ENCODE assay signal across 20 cellular contexts in genomic region chr18:22084547-22084946, GRCh38.
A peak's percentile ranks its signal among the peaks of the same experiment; 100 is the strongest.
DNase-seq lines count a peak whose midpoint lies in the region; ATAC-seq, FAIRE-seq and TF ChIP-seq lines count a peak whose summit lies in the region.
"Had no signal": no experiment of that assay in that cellular context is flagged by ENCODE, and none has a peak within 500 bp of the region (broad histone marks: within the 10 kb centered on the region; RNA-seq: fewer than 3 reads in every experiment).

No MANE protein-coding gene starts in this region.

- H3K27me3 ChIP-seq in cardiac muscle cell = no peaks in the 10 kb centered on the region
- no peaks in the 10 kb centered on the region for H3K27me3 ChIP-seq in left lung
- H3K27me3 ChIP-seq in small intestine (ENCODE audit: control insufficient read depth in 2 of 2, insufficient read depth in 2 of 2, low read length in 2 of 2) = no peaks in the 10 kb centered on the region

- no peak overlapping the region for H3K4me3 ChIP-seq in cardiac muscle cell
- no peak overlapping the region for H3K4me3 ChIP-seq in left lung
- H3K4me3 ChIP-seq in small intestine (ENCODE audit: low read depth in 1 of 2, low read length in 2 of 2) = no peak overlapping the region
- H3K4me3 ChIP-seq: gastroesophageal sphincter had no signal

- H3K36me3 ChIP-seq in cardiac muscle cell (no peaks in the 10 kb centered on the region), left lung (no peaks in the 10 kb centered on the region), small intestine (ENCODE audit: control insufficient read depth in 2 of 2, insufficient read depth in 2 of 2, low read length in 2 of 2) (no peaks in the 10 kb centered on the region)
- H3K36me3 ChIP-seq: gastroesophageal sphincter had no signal

- H3K27ac Mint-ChIP-seq in activated naive CD8-positive, alpha-beta T cell treated with anti-CD3 and anti-CD28 coated beads, Interleukin-2, amount 50 U/mL, for 24 hours = no peak overlapping the region

- peak overlapping the region; percentile 80 for H3K27ac ChIP-seq in cardiac muscle cell
- H3K27ac ChIP-seq in left lung = no peak overlapping the region
- peak overlapping the region; percentile 78 to 87 for H3K27ac ChIP-seq in small intestine (ENCODE audit: low read depth in 1 of 2, low read length in 1 of 2)
- H3K27ac ChIP-seq: epithelial cell of prostate, gastroesophageal sphincter had no signal

- TF ChIP-seq CTCF in cardiac muscle cell (IDR thresholded peaks at IDR 0.05; ENCODE audit: low read depth, low read length) (no peak), left lung (IDR thresholded peaks at IDR 0.05) (no peak)

- H3K36me3 Mint-ChIP-seq in activated naive CD8-positive, alpha-beta T cell treated with anti-CD3 and anti-CD28 coated beads, Interleukin-2, amount 50 U/mL, for 24 hours (ENCODE audit: low read depth) = no peaks in the 10 kb centered on the region

- no peaks in the 10 kb centered on the region for H3K4me1 Mint-ChIP-seq in activated naive CD8-positive, alpha-beta T cell treated with anti-CD3 and anti-CD28 coated beads, Interleukin-2, amount 50 U/mL, for 24 hours

- H3K4me1 ChIP-seq in cardiac muscle cell (ENCODE audit: low read depth) (peaks cover 43% of the 10 kb centered on the region), left lung (no peaks in the 10 kb centered on the region), small intestine (ENCODE audit: control insufficient read depth in 2 of 2, insufficient read depth in 1 of 2, low read depth in 1 of 2, low read length in 1 of 2) (peaks cover 3 to 5% of the 10 kb centered on the region in 2 donors)
- H3K4me1 ChIP-seq: gastroesophageal sphincter had no signal

- H3K4me3 Mint-ChIP-seq in activated naive CD8-positive, alpha-beta T cell treated with anti-CD3 and anti-CD28 coated beads, Interleukin-2, amount 50 U/mL, for 24 hours = no peak overlapping the region

- ATAC-seq in left lung = peak; percentile 83
- no peak for ATAC-seq in GM18505 (IDR thresholded peaks at IDR 0.05; ENCODE audit: unreplicated experiment)
- no peak for ATAC-seq in activated naive CD8-positive, alpha-beta T cell treated with anti-CD3 and anti-CD28 coated beads, Interleukin-2, amount 50 U/mL, for 24 hours
- ATAC-seq in GM21367 (IDR thresholded peaks at IDR 0.05; ENCODE audit: unreplicated experiment) = no peak
- ATAC-seq: gastroesophageal sphincter had no signal

- no peaks in the 10 kb centered on the region for H3K9me3 Mint-ChIP-seq in activated naive CD8-positive, alpha-beta T cell treated with anti-CD3 and anti-CD28 coated beads, Interleukin-2, amount 50 U/mL, for 24 hours

- no peak for TF ChIP-seq POLR2A in GM18505 (IDR thresholded peaks at IDR 0.05; ENCODE audit: borderline replicate concordance, extremely low read depth, insufficient read depth, insufficient read length)

- FAIRE-seq in small intestine (lab: Jason Lieb, UNC) = no peak

- no peaks in the 10 kb centered on the region for H3K9me3 ChIP-seq in cardiac muscle cell (ENCODE audit: low read depth)
- H3K9me3 ChIP-seq in left lung = no peaks in the 10 kb centered on the region
- no peaks in the 10 kb centered on the region for H3K9me3 ChIP-seq in small intestine (ENCODE audit: control insufficient read depth, low read depth)
- H3K9me3 ChIP-seq: gastroesophageal sphincter had no signal

- intact Hi-C loops in left lung (cut with DNase I) = no loop called here

- 8 to 52% (median 25%) methylated on average over 13 of the region's 13 CpGs for WGBS in small intestine, 3 donors

- DNase-seq in RPMI8226 (peak; percentile 30), cardiac muscle cell (ENCODE audit: low read depth in 1 of 2, low spot score in 1 of 2) (peak in 1 of 2 donors; percentile 66), left lung (peak in 1 of 2 donors; percentile 39), small intestine (peak; percentile 96), Ammon's horn (ENCODE audit: low spot score) (no peak)
- DNase-seq in activated naive CD8-positive, alpha-beta T cell treated with anti-CD3 and anti-CD28 coated beads, Interleukin-2, amount 50 U/mL, for 24 hours = no peak
- DNase-seq: activated CD4-positive, alpha-beta T cell treated with anti-CD3 and anti-CD28 coated beads, Interleukin-2, amount 50 U/mL, for 1 hour; activated CD8-positive, alpha-beta memory T cell treated with anti-CD3 and anti-CD28 coated beads, Interleukin-2, amount 50 U/mL, for 48 hours; activated naive CD4-positive, alpha-beta T cell; aorta; COR-L47; cortex of kidney; NCI-H1105; NCI-H510A treated with DMSO at 0.1 percent for 48 hours; occipital lobe; stimulated activated CD4-positive, alpha-beta T cell treated with anti-CD3 and anti-CD28 coated beads, Interleukin-2, amount 100 ng/mL, for 48 hours had no signal

- H3K27me3 Mint-ChIP-seq in activated naive CD8-positive, alpha-beta T cell treated with anti-CD3 and anti-CD28 coated beads, Interleukin-2, amount 50 U/mL, for 24 hours = peaks cover 2% of the 10 kb centered on the region

Comparison
In these comparisons a context has a peak if more than half of its experiments do, and no peak if none do; other contexts are left out.
1. DNase-seq: peak in RPMI8226 (single experiment) and small intestine (single experiment); none in activated naive CD8-positive, alpha-beta T cell treated with anti-CD3 and anti-CD28 coated beads, Interleukin-2, amount 50 U/mL, for 24 hours (single experiment) and Ammon's horn (single experiment).
2. H3K27ac ChIP-seq: peak in cardiac muscle cell (single experiment) and small intestine (2 of 2); none in left lung (0 of 2).